ENCODE assay signal across 18 cellular contexts in the genomic region with DNA sequence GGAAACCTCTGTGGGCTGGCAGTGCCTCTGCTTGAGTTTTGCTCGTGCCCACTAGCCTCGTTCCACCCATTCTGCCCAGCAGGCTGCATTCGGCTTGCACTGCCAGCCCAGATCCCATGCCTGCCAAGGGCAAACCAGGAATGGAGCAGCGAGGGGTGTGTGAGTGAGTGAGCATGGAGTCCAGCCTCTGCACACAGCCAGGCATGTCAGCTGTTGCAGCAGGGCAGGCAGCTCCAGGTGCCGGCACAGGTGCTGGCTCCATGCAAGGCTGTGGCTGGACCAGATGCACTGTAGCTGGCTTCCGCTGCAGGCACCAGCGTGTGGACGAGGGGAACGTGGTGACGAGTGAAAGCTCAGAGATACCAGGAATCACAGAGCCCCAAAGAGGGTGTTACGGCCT.
DNase-seq lines count a peak whose midpoint lies in the region; ATAC-seq and TF ChIP-seq lines count a peak whose summit lies in the region.
"Had no signal": no experiment of that assay in that cellular context is flagged by ENCODE, and none has a peak within 500 bp of the region (broad histone marks: within the 10 kb centered on the region; RNA-seq: fewer than 3 reads in every experiment).

No MANE protein-coding gene starts in this region.

- H3K36me3 ChIP-seq in heart left ventricle = peaks cover 0 to 7% (median 0%) of the 10 kb centered on the region in 9 donors
- no peaks in the 10 kb centered on the region for H3K36me3 ChIP-seq in left ventricle myocardium inferior

- H3K4me3 Mint-ChIP-seq in activated naive CD8-positive, alpha-beta T cell treated with anti-CD3 and anti-CD28 coated beads, Interleukin-2, amount 50 U/mL, for 24 hours = no peak overlapping the region
- peak overlapping the region; percentile 78 to 96 (median 82) for H3K4me3 Mint-ChIP-seq in immature natural killer cell
- peak overlapping the region; percentile 67 for H3K4me3 Mint-ChIP-seq in stimulated activated effector memory CD8-positive, alpha-beta T cell treated with anti-CD3 and anti-CD28 coated beads, Interleukin-12 subunit alpha, Interleukin-12 subunit beta, amount 100 ng/mL, for 72 hours

- H3K27me3 ChIP-seq in heart left ventricle (no peaks in the 10 kb centered on the region), left ventricle myocardium inferior (ENCODE audit: low read depth) (no peaks in the 10 kb centered on the region)

- intact Hi-C loops in heart left ventricle (cut with DNase I) (no loop called here), left ventricle myocardium inferior (cut with micrococcal nuclease) (no loop called here)

- peaks cover 2% of the 10 kb centered on the region for H3K36me3 Mint-ChIP-seq in activated naive CD8-positive, alpha-beta T cell treated with anti-CD3 and anti-CD28 coated beads, Interleukin-2, amount 50 U/mL, for 24 hours (ENCODE audit: low read depth)
- H3K36me3 Mint-ChIP-seq in immature natural killer cell = no peaks in the 10 kb centered on the region
- H3K36me3 Mint-ChIP-seq in stimulated activated effector memory CD8-positive, alpha-beta T cell treated with anti-CD3 and anti-CD28 coated beads, Interleukin-12 subunit alpha, Interleukin-12 subunit beta, amount 100 ng/mL, for 72 hours = peaks cover 10% of the 10 kb centered on the region

- POLR2A ChIA-PET in HEK293T (lab: Yijun Ruan, JAX) = no interaction called here

- peaks cover 0 to 25% (median 6%) of the 10 kb centered on the region in 12 donors for H3K4me1 ChIP-seq in heart left ventricle
- H3K4me1 ChIP-seq in left ventricle myocardium inferior = peaks cover 33% of the 10 kb centered on the region

- peak in 3 of 4 donors; percentile 12 to 47 (median 26) for ATAC-seq in heart left ventricle
- ATAC-seq in activated naive CD8-positive, alpha-beta T cell treated with anti-CD3 and anti-CD28 coated beads, Interleukin-2, amount 50 U/mL, for 24 hours = no peak
- no peak for ATAC-seq in stimulated activated effector memory CD8-positive, alpha-beta T cell treated with anti-CD3 and anti-CD28 coated beads, Interleukin-12 subunit alpha, Interleukin-12 subunit beta, amount 100 ng/mL, for 72 hours
- no peak for ATAC-seq in HG02642 (IDR thresholded peaks at IDR 0.05; ENCODE audit: poor library complexity, unreplicated experiment)
- ATAC-seq: A549, K562, PC-3 had no signal

- DNase-seq in heart left ventricle (no peak), left ventricle myocardium inferior (no peak), immature natural killer cell (no peak), HEK293T (ENCODE audit: extremely low spot score) (no peak)
- DNase-seq in activated naive CD8-positive, alpha-beta T cell treated with anti-CD3 and anti-CD28 coated beads, Interleukin-2, amount 50 U/mL, for 24 hours = no peak
- no peak for DNase-seq in stimulated activated effector memory CD8-positive, alpha-beta T cell treated with anti-CD3 and anti-CD28 coated beads, Interleukin-12 subunit alpha, Interleukin-12 subunit beta, amount 100 ng/mL, for 72 hours (ENCODE audit: low spot score in 2 of 2)
- no peak for DNase-seq in stimulated activated CD4-positive, alpha-beta T cell treated with anti-CD3 and anti-CD28 coated beads, Interleukin-15, amount 100 ng/mL, for 24 hours
- DNase-seq: DMS79; GM23248; NCI-H1436 treated with DMSO at 0.1 percent for 48 hours; NCI-H2081; NCI-H2227 treated with DMSO at 0.1 percent for 48 hours; NCI-H524 treated with DMSO at 0.1 percent for 48 hours; NK-92 treated with Interleukin-12 subunit alpha and Interleukin-12 subunit beta, amount 100 ng/mL, for 24 hours; PC-3 had no signal

- H3K9me3 ChIP-seq in heart left ventricle (no peaks in the 10 kb centered on the region), left ventricle myocardium inferior (replicated peaks) (no peaks in the 10 kb centered on the region)
- H3K9me3 ChIP-seq: A549 had no signal

- H3K27ac ChIP-seq in heart left ventricle (no peak overlapping the region), left ventricle myocardium inferior (replicated peaks) (no peak overlapping the region)
- H3K27ac ChIP-seq: A549, GM23248 had no signal

- no peaks in the 10 kb centered on the region for H3K9me3 Mint-ChIP-seq in activated naive CD8-positive, alpha-beta T cell treated with anti-CD3 and anti-CD28 coated beads, Interleukin-2, amount 50 U/mL, for 24 hours
- no peaks in the 10 kb centered on the region for H3K9me3 Mint-ChIP-seq in immature natural killer cell
- H3K9me3 Mint-ChIP-seq in stimulated activated effector memory CD8-positive, alpha-beta T cell treated with anti-CD3 and anti-CD28 coated beads, Interleukin-12 subunit alpha, Interleukin-12 subunit beta, amount 100 ng/mL, for 72 hours = no peaks in the 10 kb centered on the region

- H3K4me1 Mint-ChIP-seq in activated naive CD8-positive, alpha-beta T cell treated with anti-CD3 and anti-CD28 coated beads, Interleukin-2, amount 50 U/mL, for 24 hours = peaks cover 44% of the 10 kb centered on the region
- H3K4me1 Mint-ChIP-seq in immature natural killer cell = peaks cover 34 to 42% of the 10 kb centered on the region in 2 donors
- peaks cover 49% of the 10 kb centered on the region for H3K4me1 Mint-ChIP-seq in stimulated activated effector memory CD8-positive, alpha-beta T cell treated with anti-CD3 and anti-CD28 coated beads, Interleukin-12 subunit alpha, Interleukin-12 subunit beta, amount 100 ng/mL, for 72 hours

- TF ChIP-seq POLR2A in heart left ventricle (IDR thresholded peaks at IDR 0.05) = no peak

- peak overlapping the region; percentile 18 for H3K27ac Mint-ChIP-seq in activated naive CD8-positive, alpha-beta T cell treated with anti-CD3 and anti-CD28 coated beads, Interleukin-2, amount 50 U/mL, for 24 hours
- H3K27ac Mint-ChIP-seq in immature natural killer cell = peak overlapping the region in 3 of 6 donors; percentile 63 to 97 (median 92)
- peak overlapping the region; percentile 23 for H3K27ac Mint-ChIP-seq in stimulated activated effector memory CD8-positive, alpha-beta T cell treated with anti-CD3 and anti-CD28 coated beads, Interleukin-12 subunit alpha, Interleukin-12 subunit beta, amount 100 ng/mL, for 72 hours

- no peak for TF ChIP-seq CTCF in heart left ventricle (IDR thresholded peaks at IDR 0.05)
- TF ChIP-seq CTCF in left ventricle myocardium inferior (IDR thresholded peaks at IDR 0.05; ENCODE audit: borderline replicate concordance) = no peak

- CTCF ChIA-PET in HEK293T (lab: Yijun Ruan, JAX) = interaction anchor here (1.6 kb wide), 1 partner anchor 230 kb away, joined by 5 read pairs; no protein-coding TSS in a partner anchor

- H3K27me3 Mint-ChIP-seq in activated naive CD8-positive, alpha-beta T cell treated with anti-CD3 and anti-CD28 coated beads, Interleukin-2, amount 50 U/mL, for 24 hours = no peaks in the 10 kb centered on the region
- peaks cover 0 to 3% (median 0%) of the 10 kb centered on the region in 3 donors for H3K27me3 Mint-ChIP-seq in immature natural killer cell (ENCODE audit: low read depth in 3 of 3)

- H3K4me3 ChIP-seq in heart left ventricle (no peak overlapping the region), left ventricle myocardium inferior (no peak overlapping the region)
- H3K4me3 ChIP-seq: A549, GM23248, K562 had no signal

- WGBS in heart left ventricle, 4 donors = 68 to 80% (median 76%) methylated on average over 7 to 11 of the region's 11 CpGs

TF ChIP-seq in HEK293T, 16 proteins besides CTCF, POLR2A, EP300 and RAD21:
- TF ChIP-seq NFRKB (IDR thresholded peaks at IDR 0.05) (no peak), ZNF384 (IDR thresholded peaks at IDR 0.05) (no peak), FOXA1 (IDR thresholded peaks at IDR 0.05) (no peak), CTBP1 (IDR thresholded peaks at IDR 0.05; ENCODE audit: borderline replicate concordance) (no peak)
TF ChIP-seq in HEK293T: peak in this region for 0.

Comparison
In these comparisons a context has a peak if more than half of its experiments do, and no peak if none do; other contexts are left out.
1. ATAC-seq: peak in heart left ventricle (3 of 4); none in activated naive CD8-positive, alpha-beta T cell treated with anti-CD3 and anti-CD28 coated beads, Interleukin-2, amount 50 U/mL, for 24 hours (single experiment), stimulated activated effector memory CD8-positive, alpha-beta T cell treated with anti-CD3 and anti-CD28 coated beads, Interleukin-12 subunit alpha, Interleukin-12 subunit beta, amount 100 ng/mL, for 72 hours (single experiment) and HG02642 (single experiment).